Comparison of ENCODE assay signal across 1 cellular context in the genomic region with DNA sequence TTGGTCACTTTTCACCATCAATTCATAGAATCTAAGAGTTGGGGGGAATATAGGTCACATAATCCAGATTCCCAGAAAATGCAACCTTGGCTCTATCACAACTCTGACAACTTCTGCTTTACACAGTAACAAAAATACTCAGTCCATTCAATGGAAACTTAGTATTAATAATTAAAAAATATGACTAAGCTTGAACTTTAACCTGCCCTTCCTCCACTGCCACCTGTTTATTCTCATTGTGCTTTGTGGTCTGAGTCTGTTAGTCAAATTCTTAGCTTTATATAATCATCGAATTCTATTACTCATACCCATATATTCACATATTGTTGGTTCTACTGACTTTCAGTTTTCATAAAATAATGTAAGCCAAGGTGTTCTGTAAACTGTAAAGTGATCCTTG.
TF ChIP-seq lines count a peak whose summit lies in the region.

No MANE protein-coding gene starts in this region.

TF ChIP-seq in HepG2, 621 proteins besides CTCF, POLR2A, EP300 and RAD21 (continued from another document):
- TF ChIP-seq, protein P1, sequence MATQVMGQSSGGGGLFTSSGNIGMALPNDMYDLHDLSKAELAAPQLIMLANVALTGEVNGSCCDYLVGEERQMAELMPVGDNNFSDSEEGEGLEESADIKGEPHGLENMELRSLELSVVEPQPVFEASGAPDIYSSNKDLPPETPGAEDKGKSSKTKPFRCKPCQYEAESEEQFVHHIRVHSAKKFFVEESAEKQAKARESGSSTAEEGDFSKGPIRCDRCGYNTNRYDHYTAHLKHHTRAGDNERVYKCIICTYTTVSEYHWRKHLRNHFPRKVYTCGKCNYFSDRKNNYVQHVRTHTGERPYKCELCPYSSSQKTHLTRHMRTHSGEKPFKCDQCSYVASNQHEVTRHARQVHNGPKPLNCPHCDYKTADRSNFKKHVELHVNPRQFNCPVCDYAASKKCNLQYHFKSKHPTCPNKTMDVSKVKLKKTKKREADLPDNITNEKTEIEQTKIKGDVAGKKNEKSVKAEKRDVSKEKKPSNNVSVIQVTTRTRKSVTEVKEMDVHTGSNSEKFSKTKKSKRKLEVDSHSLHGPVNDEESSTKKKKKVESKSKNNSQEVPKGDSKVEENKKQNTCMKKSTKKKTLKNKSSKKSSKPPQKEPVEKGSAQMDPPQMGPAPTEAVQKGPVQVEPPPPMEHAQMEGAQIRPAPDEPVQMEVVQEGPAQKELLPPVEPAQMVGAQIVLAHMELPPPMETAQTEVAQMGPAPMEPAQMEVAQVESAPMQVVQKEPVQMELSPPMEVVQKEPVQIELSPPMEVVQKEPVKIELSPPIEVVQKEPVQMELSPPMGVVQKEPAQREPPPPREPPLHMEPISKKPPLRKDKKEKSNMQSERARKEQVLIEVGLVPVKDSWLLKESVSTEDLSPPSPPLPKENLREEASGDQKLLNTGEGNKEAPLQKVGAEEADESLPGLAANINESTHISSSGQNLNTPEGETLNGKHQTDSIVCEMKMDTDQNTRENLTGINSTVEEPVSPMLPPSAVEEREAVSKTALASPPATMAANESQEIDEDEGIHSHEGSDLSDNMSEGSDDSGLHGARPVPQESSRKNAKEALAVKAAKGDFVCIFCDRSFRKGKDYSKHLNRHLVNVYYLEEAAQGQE (IDR thresholded peaks at IDR 0.05; ENCODE audit: borderline replicate concordance in 1 of 2, low read depth in 1 of 2, low read length in 2 of 2), result no peak
- TF ChIP-seq HNRNPUL1 (IDR thresholded peaks at IDR 0.05; ENCODE audit: low read depth, low read length) (no peak), ZNF747 (CRISPR knock-in tag; IDR thresholded peaks at IDR 0.05; ENCODE audit: borderline replicate concordance) (no peak), MBNL3 (CRISPR knock-in tag; conservative IDR thresholded peaks at IDR 0.05) (no peak), ZNF615 (CRISPR knock-in tag; IDR thresholded peaks at IDR 0.05; ENCODE audit: borderline replicate concordance) (no peak), ZNF883 (CRISPR knock-in tag; IDR thresholded peaks at IDR 0.05; ENCODE audit: not compliant biosample characterization) (no peak)
- TF ChIP-seq, protein P2, sequence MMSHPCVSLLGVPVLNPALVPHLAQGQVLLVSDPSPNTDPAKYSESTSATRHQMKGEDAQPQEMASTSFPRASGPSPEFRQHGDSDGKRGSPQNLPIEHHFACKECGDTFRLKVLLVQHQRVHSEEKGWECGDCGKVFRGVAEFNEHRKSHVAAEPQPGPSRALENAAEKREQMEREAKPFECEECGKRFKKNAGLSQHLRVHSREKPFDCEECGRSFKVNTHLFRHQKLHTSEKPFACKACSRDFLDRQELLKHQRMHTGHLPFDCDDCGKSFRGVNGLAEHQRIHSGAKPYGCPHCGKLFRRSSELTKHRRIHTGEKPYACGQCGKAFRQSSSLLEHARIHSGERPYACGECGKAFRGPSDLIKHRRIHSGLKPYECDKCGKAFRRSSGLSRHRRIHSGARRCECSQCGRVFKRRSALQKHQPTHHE (CRISPR knock-in tag; IDR thresholded peaks at IDR 0.05; ENCODE audit: borderline replicate concordance), result no peak
- TF ChIP-seq, protein P3, sequence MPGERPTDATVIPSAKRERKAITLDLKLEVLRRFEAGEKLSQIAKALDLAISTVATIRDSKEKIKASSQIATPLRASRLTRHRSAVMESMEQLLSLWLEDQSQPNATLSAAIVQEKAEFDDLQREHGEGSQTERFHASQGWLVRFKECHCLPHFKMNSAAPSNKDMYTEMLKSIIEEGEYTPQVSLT (CRISPR knock-in tag; IDR thresholded peaks at IDR 0.05; ENCODE audit: borderline replicate concordance, low read depth), result no peak
